In genomic region chr2:156005531-156005930, GRCh38 we compare ENCODE assay signal across 19 cellular contexts.
"Had no signal": no experiment of that assay in that cellular context is flagged by ENCODE, and none has a peak within 500 bp of the region (broad histone marks: within the 10 kb centered on the region; RNA-seq: fewer than 3 reads in every experiment).

No MANE protein-coding gene starts in this region.

- H3K9me3 Mint-ChIP-seq: activated T-helper 2 cell treated with anti-CD3 and anti-CD28 coated beads, Interferon-gamma antibody, Interleukin-2, Interleukin-4, amounts not matched to agents 10 μg/mL and 5 μg/mL and 100 μg/mL, durations not matched to agents 14 hours and 24 hours and 36 hours had no signal

- H3K36me3 ChIP-seq: suprapubic skin, transverse colon had no signal

- H3K36me3 Mint-ChIP-seq: activated CD8-positive, alpha-beta memory T cell treated with anti-CD3 and anti-CD28 coated beads, Interleukin-2, amount 10 ng/mL, durations not matched to agents 7 days and 5 days; activated naive CD8-positive, alpha-beta T cell treated with anti-CD3 and anti-CD28 coated beads, Interleukin-2, amount 10 ng/mL, durations not matched to agents 7 days and 5 days had no signal

- H3K4me3 Mint-ChIP-seq: activated B cell treated with CpG ODN at 0.5 μM for 24 hours; activated CD4-positive, alpha-beta memory T cell treated with anti-CD3 and anti-CD28 coated beads, Interleukin-2, amount 10 ng/mL, durations not matched to agents 7 days and 5 days; activated CD8-positive, alpha-beta memory T cell treated with anti-CD3 and anti-CD28 coated beads, Interleukin-2, amount 10 ng/mL, durations not matched to agents 7 days and 5 days; activated naive CD8-positive, alpha-beta T cell treated with anti-CD3 and anti-CD28 coated beads, Interleukin-2, amount 10 ng/mL, durations not matched to agents 7 days and 5 days; nephron progenitor cell; stimulated activated naive CD8-positive, alpha-beta T cell treated with anti-CD3 and anti-CD28 coated beads, Interleukin-15, amount 100 ng/mL, for 72 hours had no signal

- H3K27me3 Mint-ChIP-seq: activated B cell treated with CpG ODN at 0.5 μM for 24 hours; activated CD4-positive, alpha-beta memory T cell treated with anti-CD3 and anti-CD28 coated beads, Interleukin-2, amount 10 ng/mL, durations not matched to agents 7 days and 5 days; activated CD8-positive, alpha-beta memory T cell treated with anti-CD3 and anti-CD28 coated beads, Interleukin-2, amount 10 ng/mL, durations not matched to agents 7 days and 5 days; activated naive CD8-positive, alpha-beta T cell treated with anti-CD3 and anti-CD28 coated beads, Interleukin-2, amount 10 ng/mL, durations not matched to agents 7 days and 5 days; stimulated activated naive CD8-positive, alpha-beta T cell treated with anti-CD3 and anti-CD28 coated beads, Interleukin-15, amount 100 ng/mL, for 72 hours had no signal

- DNase-seq: activated B cell treated with CpG ODN at 0.5 μM for 24 hours; activated CD4-positive, alpha-beta memory T cell treated with anti-CD3 and anti-CD28 coated beads, Interleukin-2, amount 10 ng/mL, durations not matched to agents 7 days and 5 days; activated CD4-positive, alpha-beta T cell treated with anti-CD3 and anti-CD28 coated beads for 48 hours; activated CD8-positive, alpha-beta memory T cell treated with anti-CD3 and anti-CD28 coated beads, Interleukin-2, amount 10 ng/mL, durations not matched to agents 7 days and 5 days; activated naive CD4-positive, alpha-beta T cell treated with Interleukin-2 at 50 U/mL for 16 hours; activated naive CD8-positive, alpha-beta T cell treated with anti-CD3 and anti-CD28 coated beads, Interleukin-2, amount 10 ng/mL, durations not matched to agents 7 days and 5 days; amygdala; dorsolateral prefrontal cortex; glutamatergic neuron; nephron progenitor cell; occipital lobe; stimulated activated naive CD8-positive, alpha-beta T cell treated with anti-CD3 and anti-CD28 coated beads, Interleukin-15, amount 100 ng/mL, for 72 hours; T-helper 1 cell; T-helper 9 cell; transverse colon had no signal

- H3K4me1 ChIP-seq: body of pancreas, suprapubic skin, transverse colon had no signal

- H3K9me3 ChIP-seq: body of pancreas, suprapubic skin had no signal

- H3K27ac Mint-ChIP-seq: activated B cell treated with CpG ODN at 0.5 μM for 24 hours; activated CD4-positive, alpha-beta memory T cell treated with anti-CD3 and anti-CD28 coated beads, Interleukin-2, amount 10 ng/mL, durations not matched to agents 7 days and 5 days; activated CD8-positive, alpha-beta memory T cell treated with anti-CD3 and anti-CD28 coated beads, Interleukin-2, amount 10 ng/mL, durations not matched to agents 7 days and 5 days; activated naive CD8-positive, alpha-beta T cell treated with anti-CD3 and anti-CD28 coated beads, Interleukin-2, amount 10 ng/mL, durations not matched to agents 7 days and 5 days; activated T-helper 2 cell treated with anti-CD3 and anti-CD28 coated beads, Interferon-gamma antibody, Interleukin-2, Interleukin-4, amounts not matched to agents 10 μg/mL and 5 μg/mL and 100 μg/mL, durations not matched to agents 14 hours and 24 hours and 36 hours; nephron progenitor cell; stimulated activated naive CD8-positive, alpha-beta T cell treated with anti-CD3 and anti-CD28 coated beads, Interleukin-15, amount 100 ng/mL, for 72 hours had no signal

- H3K4me1 Mint-ChIP-seq: activated B cell treated with CpG ODN at 0.5 μM for 24 hours; activated CD4-positive, alpha-beta memory T cell treated with anti-CD3 and anti-CD28 coated beads, Interleukin-2, amount 10 ng/mL, durations not matched to agents 7 days and 5 days; activated CD8-positive, alpha-beta memory T cell treated with anti-CD3 and anti-CD28 coated beads, Interleukin-2, amount 10 ng/mL, durations not matched to agents 7 days and 5 days; activated naive CD8-positive, alpha-beta T cell treated with anti-CD3 and anti-CD28 coated beads, Interleukin-2, amount 10 ng/mL, durations not matched to agents 7 days and 5 days; nephron progenitor cell; stimulated activated naive CD8-positive, alpha-beta T cell treated with anti-CD3 and anti-CD28 coated beads, Interleukin-15, amount 100 ng/mL, for 72 hours had no signal

- H3K4me3 ChIP-seq: body of pancreas, dorsolateral prefrontal cortex, suprapubic skin, transverse colon had no signal

- ATAC-seq: activated CD8-positive, alpha-beta memory T cell treated with anti-CD3 and anti-CD28 coated beads, Interleukin-2, amount 10 ng/mL, durations not matched to agents 7 days and 5 days; body of pancreas; left lobe of liver had no signal

- H3K27ac ChIP-seq: body of pancreas, dorsolateral prefrontal cortex, suprapubic skin, transverse colon had no signal

- H3K27me3 ChIP-seq: body of pancreas, dorsolateral prefrontal cortex, suprapubic skin, transverse colon had no signal
